Comparison of ENCODE assay signal across 8 cellular contexts in genomic region chr10:3777876-3778707, GRCh38. TPM values are rescaled to one million over a fixed set of nuclear protein-coding genes. Genes with fewer than 3 reads are reported as not detected.
DNase-seq lines count a peak whose midpoint lies in the region; ATAC-seq lines count a peak whose summit lies in the region.
"Had no signal": no experiment of that assay in that cellular context is flagged by ENCODE, and none has a peak within 500 bp of the region (broad histone marks: within the 10 kb centered on the region; RNA-seq: fewer than 3 reads in every experiment).

No MANE protein-coding gene starts in this region.

- peaks cover 57 to 81% (median 71%) of the 10 kb centered on the region in 3 donors for H3K36me3 Mint-ChIP-seq in immature natural killer cell
- H3K36me3 Mint-ChIP-seq in stimulated activated effector memory CD8-positive, alpha-beta T cell treated with anti-CD3 and anti-CD28 coated beads, Interleukin-12 subunit alpha, Interleukin-12 subunit beta, amount 100 ng/mL, for 72 hours, result peaks cover 95% of the 10 kb centered on the region

- peaks cover 82 to 90% of the 10 kb centered on the region in 2 donors for H3K4me1 Mint-ChIP-seq in immature natural killer cell
- peaks cover 77% of the 10 kb centered on the region for H3K4me1 Mint-ChIP-seq in stimulated activated effector memory CD8-positive, alpha-beta T cell treated with anti-CD3 and anti-CD28 coated beads, Interleukin-12 subunit alpha, Interleukin-12 subunit beta, amount 100 ng/mL, for 72 hours

- H3K27ac Mint-ChIP-seq in immature natural killer cell, result peak overlapping the region; percentile 85 to 99 (median 98)
- peak overlapping the region; percentile 100 for H3K27ac Mint-ChIP-seq in stimulated activated effector memory CD8-positive, alpha-beta T cell treated with anti-CD3 and anti-CD28 coated beads, Interleukin-12 subunit alpha, Interleukin-12 subunit beta, amount 100 ng/mL, for 72 hours

- H3K4me3 Mint-ChIP-seq in immature natural killer cell, result peak overlapping the region; percentile 92 to 98 (median 95)
- peak overlapping the region; percentile 98 for H3K4me3 Mint-ChIP-seq in stimulated activated effector memory CD8-positive, alpha-beta T cell treated with anti-CD3 and anti-CD28 coated beads, Interleukin-12 subunit alpha, Interleukin-12 subunit beta, amount 100 ng/mL, for 72 hours

- DNase-seq in NAMALWA (ENCODE audit: low spot score) (peak; percentile 3), amniotic epithelial cell (ENCODE audit: low read depth) (peak; percentile 15), immature natural killer cell (no peak), Kasumi-1 (lab: John Stamatoyannopoulos, UW) (no peak), NCI-H2171 (lab: John Stamatoyannopoulos, UW) (no peak)
- DNase-seq in stimulated activated effector memory CD8-positive, alpha-beta T cell treated with anti-CD3 and anti-CD28 coated beads, Interleukin-12 subunit alpha, Interleukin-12 subunit beta, amount 100 ng/mL, for 72 hours (ENCODE audit: low spot score in 2 of 2), result no peak
- DNase-seq: posterior cingulate gyrus had no signal

- ATAC-seq in stimulated activated effector memory CD8-positive, alpha-beta T cell treated with anti-CD3 and anti-CD28 coated beads, Interleukin-12 subunit alpha, Interleukin-12 subunit beta, amount 100 ng/mL, for 72 hours, result no peak
- no peak for ATAC-seq in GM19395 (IDR thresholded peaks at IDR 0.05; ENCODE audit: unreplicated experiment)

- no peaks in the 10 kb centered on the region for H3K9me3 Mint-ChIP-seq in immature natural killer cell
- H3K9me3 Mint-ChIP-seq in stimulated activated effector memory CD8-positive, alpha-beta T cell treated with anti-CD3 and anti-CD28 coated beads, Interleukin-12 subunit alpha, Interleukin-12 subunit beta, amount 100 ng/mL, for 72 hours, result no peaks in the 10 kb centered on the region

- peaks cover 28 to 74% (median 48%) of the 10 kb centered on the region in 3 donors for H3K27me3 Mint-ChIP-seq in immature natural killer cell (ENCODE audit: low read depth in 3 of 3)

RNA-seq across cellular contexts. Expression of gene KLF6, which starts 6.9 kb away (rescaled TPM):
- 100 to 1,000 TPM; 343 to 423 (median 353) TPM for polyA plus RNA-seq in immature natural killer cell

Comparison
In these comparisons a context has a peak if more than half of its experiments do, and no peak if none do; other contexts are left out.
1. DNase-seq: peak in NAMALWA (single experiment) and amniotic epithelial cell (single experiment); none in immature natural killer cell (0 of 3), stimulated activated effector memory CD8-positive, alpha-beta T cell treated with anti-CD3 and anti-CD28 coated beads, Interleukin-12 subunit alpha, Interleukin-12 subunit beta, amount 100 ng/mL, for 72 hours (0 of 2), Kasumi-1 (0 of 2) and NCI-H2171 (single experiment).